ENCODE assay signal across 9 cellular contexts in genomic region chr1:77889671-77890070, GRCh38. TPM values are rescaled to one million over a fixed set of nuclear protein-coding genes. Genes with fewer than 3 reads are reported as not detected.
DNase-seq lines count a peak whose midpoint lies in the region; ATAC-seq, FAIRE-seq and TF ChIP-seq lines count a peak whose summit lies in the region.
"Had no signal": no experiment of that assay in that cellular context is flagged by ENCODE, and none has a peak within 500 bp of the region (broad histone marks: within the 10 kb centered on the region; RNA-seq: fewer than 3 reads in every experiment).

No MANE protein-coding gene starts in this region.

- peak; percentile 61 for ATAC-seq in omental fat pad (ENCODE audit: low FRiP score)

- no peaks in the 10 kb centered on the region for H3K4me1 Mint-ChIP-seq in Caco-2 (ENCODE audit: low read depth, unreplicated experiment)
- H3K4me1 Mint-ChIP-seq in activated CD4-positive, alpha-beta T cell treated with anti-CD3 and anti-CD28 coated beads, Interleukin-2, amount 10 ng/mL, durations not matched to agents 7 days and 5 days, result peaks cover 10% of the 10 kb centered on the region
- H3K4me1 Mint-ChIP-seq in CD4-positive, alpha-beta memory T cell, result peaks cover 3 to 28% (median 15%) of the 10 kb centered on the region in 4 donors

- no peaks in the 10 kb centered on the region for H3K9me3 ChIP-seq in Caco-2
- no peaks in the 10 kb centered on the region for H3K9me3 ChIP-seq in CD4-positive, alpha-beta memory T cell (ENCODE audit: control insufficient read depth in 1 of 2, low read length in 2 of 2)

- CTCF ChIA-PET in Caco-2 (lab: Charles Lee), result no interaction called here
- CTCF ChIA-PET in activated CD4-positive, alpha-beta T cell treated with anti-CD3 and anti-CD28 coated beads, Interleukin-2, amount 10 ng/mL, durations not matched to agents 7 days and 5 days (lab: Charles Lee), result no interaction called here
- CTCF ChIA-PET in CD4-positive, alpha-beta memory T cell (lab: Charles Lee; ENCODE audit: partially characterized antibody), result no interaction called here

- TF ChIP-seq CTCF in Caco-2 (IDR thresholded peaks at IDR 0.05; ENCODE audit: insufficient read depth in 1 of 2, low read depth in 1 of 2, low read length in 1 of 2, severe bottlenecking in 1 of 2, unreplicated experiment in 1 of 2) (no peak), fibroblast of the aortic adventitia (IDR thresholded peaks at IDR 0.05; ENCODE audit: insufficient read depth, low read length) (no peak), omental fat pad (IDR thresholded peaks at IDR 0.05) (no peak)

- intact Hi-C loops in Caco-2 (cut with micrococcal nuclease; ENCODE audit: unreplicated experiment), result no loop called here
- intact Hi-C loops in CD4-positive, alpha-beta memory T cell (cut with micrococcal nuclease), result no loop called here

- no peak overlapping the region for H3K27ac Mint-ChIP-seq in Caco-2 (ENCODE audit: unreplicated experiment)
- no peak overlapping the region for H3K27ac Mint-ChIP-seq in activated CD4-positive, alpha-beta T cell treated with anti-CD3 and anti-CD28 coated beads, Interleukin-2, amount 10 ng/mL, durations not matched to agents 7 days and 5 days
- H3K27ac Mint-ChIP-seq in CD4-positive, alpha-beta memory T cell, result no peak overlapping the region

- POLR2A ChIA-PET in Caco-2 (lab: Charles Lee), result no interaction called here
- POLR2A ChIA-PET in activated CD4-positive, alpha-beta T cell treated with anti-CD3 and anti-CD28 coated beads, Interleukin-2, amount 10 ng/mL, durations not matched to agents 7 days and 5 days (lab: Charles Lee), result no interaction called here
- POLR2A ChIA-PET in CD4-positive, alpha-beta memory T cell (lab: Charles Lee; ENCODE audit: partially characterized antibody), result no interaction called here

- H3K4me3 ChIP-seq in Caco-2 (ENCODE audit: low read depth, low read length) (peak overlapping the region; percentile 53), fibroblast of the aortic adventitia (ENCODE audit: low read depth, low read length) (peak overlapping the region; percentile 88)
- no peak overlapping the region for H3K4me3 ChIP-seq in CD4-positive, alpha-beta memory T cell (ENCODE audit: low read length in 2 of 2)

- DNase-seq in Caco-2, result no peak
- DNase-seq in RCC 7860 (ENCODE audit: low spot score), result peak; percentile 88
- peak; percentile 78 for DNase-seq in fibroblast of the aortic adventitia (ENCODE audit: low read depth)
- DNase-seq in omental fat pad (ENCODE audit: low spot score), result no peak
- no peak for DNase-seq in stimulated activated naive CD4-positive, alpha-beta T cell treated with Interleukin-2 at 50 U/mL for 16 hours (lab: John Stamatoyannopoulos, UW)
- no peak for DNase-seq in NCI-H2081 treated with DMSO at 0.1 percent for 48 hours (lab: John Stamatoyannopoulos, UW)
- DNase-seq in activated CD4-positive, alpha-beta T cell treated with anti-CD3 and anti-CD28 coated beads, Interleukin-2, amount 10 ng/mL, durations not matched to agents 7 days and 5 days, result no peak
- DNase-seq in CD4-positive, alpha-beta memory T cell, result no peak
- DNase-seq: NCI-H1092 treated with DMSO at 0.1 percent for 48 hours had no signal

- H3K36me3 Mint-ChIP-seq in Caco-2 (ENCODE audit: insufficient read depth, unreplicated experiment), result no peaks in the 10 kb centered on the region
- H3K36me3 Mint-ChIP-seq in activated CD4-positive, alpha-beta T cell treated with anti-CD3 and anti-CD28 coated beads, Interleukin-2, amount 10 ng/mL, durations not matched to agents 7 days and 5 days (ENCODE audit: low read depth), result peaks cover 6% of the 10 kb centered on the region
- peaks cover 0 to 11% of the 10 kb centered on the region in 2 donors for H3K36me3 Mint-ChIP-seq in CD4-positive, alpha-beta memory T cell

- H3K36me3 ChIP-seq in Caco-2 (ENCODE audit: control insufficient read depth, insufficient read depth, low read length), result no peaks in the 10 kb centered on the region
- no peaks in the 10 kb centered on the region for H3K36me3 ChIP-seq in CD4-positive, alpha-beta memory T cell (ENCODE audit: insufficient read depth, low read length)

- peak; percentile 95 for FAIRE-seq in RCC 7860 (lab: Jason Lieb, UNC)

- H3K27me3 ChIP-seq in Caco-2 (replicated peaks; ENCODE audit: control insufficient read depth, insufficient read depth, low read length), result no peaks in the 10 kb centered on the region
- no peaks in the 10 kb centered on the region for H3K27me3 ChIP-seq in CD4-positive, alpha-beta memory T cell (ENCODE audit: insufficient read depth, low read length)

- peak overlapping the region; percentile 77 for H3K4me3 Mint-ChIP-seq in Caco-2 (ENCODE audit: unreplicated experiment)
- no peak overlapping the region for H3K4me3 Mint-ChIP-seq in activated CD4-positive, alpha-beta T cell treated with anti-CD3 and anti-CD28 coated beads, Interleukin-2, amount 10 ng/mL, durations not matched to agents 7 days and 5 days
- peak overlapping the region in 2 of 8 donors; percentile 66 to 74 for H3K4me3 Mint-ChIP-seq in CD4-positive, alpha-beta memory T cell

- BruUV-seq in Caco-2 (replicated peaks; lab: Mats Ljungman, UMichigan), result TSS peak; percentile 63

- H3K27me3 Mint-ChIP-seq in Caco-2 (ENCODE audit: insufficient read depth, unreplicated experiment), result no peaks in the 10 kb centered on the region
- H3K27me3 Mint-ChIP-seq in activated CD4-positive, alpha-beta T cell treated with anti-CD3 and anti-CD28 coated beads, Interleukin-2, amount 10 ng/mL, durations not matched to agents 7 days and 5 days, result peaks cover 22% of the 10 kb centered on the region
- H3K27me3 Mint-ChIP-seq in CD4-positive, alpha-beta memory T cell, result peaks cover 9 to 13% of the 10 kb centered on the region in 2 donors

- no peaks in the 10 kb centered on the region for H3K4me1 ChIP-seq in Caco-2
- peaks cover 6% of the 10 kb centered on the region for H3K4me1 ChIP-seq in CD4-positive, alpha-beta memory T cell (ENCODE audit: insufficient read depth, low read length)

- no peak overlapping the region for H3K27ac ChIP-seq in CD4-positive, alpha-beta memory T cell (ENCODE audit: low read depth, low read length)

- H3K9me3 Mint-ChIP-seq in Caco-2 (ENCODE audit: unreplicated experiment), result no peaks in the 10 kb centered on the region
- H3K9me3 Mint-ChIP-seq in activated CD4-positive, alpha-beta T cell treated with anti-CD3 and anti-CD28 coated beads, Interleukin-2, amount 10 ng/mL, durations not matched to agents 7 days and 5 days, result no peaks in the 10 kb centered on the region
- peaks cover 0 to 2% (median 0%) of the 10 kb centered on the region in 8 donors for H3K9me3 Mint-ChIP-seq in CD4-positive, alpha-beta memory T cell

RNA-seq across cellular contexts. Expression of gene NEXN, which starts 1.2 kb away (rescaled TPM):
- total RNA-seq in Caco-2 (2022), result 1.1 and 1.9 TPM in 2 replicates
- total RNA-seq in fibroblast of the aortic adventitia (ENCODE audit: low replicate concordance), result 17.6 and 66.4 TPM in 2 replicates
- total RNA-seq in omental fat pad, result 10 to 100 TPM; 14.7 to 30.9 (median 19.0) TPM
- total RNA-seq in activated CD4-positive, alpha-beta T cell treated with anti-CD3 and anti-CD28 coated beads, Interleukin-2, amount 10 ng/mL, durations not matched to agents 7 days and 5 days, result 1 to 10 TPM; 5.3 to 5.7 TPM
- under 1 TPM; 0.47 to 0.67 TPM for total RNA-seq in CD4-positive, alpha-beta memory T cell
- under 1 TPM; 0.31 to 0.57 TPM for polyA plus RNA-seq in CD4-positive, alpha-beta memory T cell

Comparison
In these comparisons a context has a peak if more than half of its experiments do, and no peak if none do; other contexts are left out.
1. DNase-seq: peak in RCC 7860 (single experiment) and fibroblast of the aortic adventitia (single experiment); none in Caco-2 (0 of 2), omental fat pad (single experiment), stimulated activated naive CD4-positive, alpha-beta T cell treated with Interleukin-2 at 50 U/mL for 16 hours (single experiment), NCI-H2081 treated with DMSO at 0.1 percent for 48 hours (single experiment), activated CD4-positive, alpha-beta T cell treated with anti-CD3 and anti-CD28 coated beads, Interleukin-2, amount 10 ng/mL, durations not matched to agents 7 days and 5 days (single experiment) and CD4-positive, alpha-beta memory T cell (0 of 5).
2. H3K4me3 ChIP-seq: peak in Caco-2 (single experiment) and fibroblast of the aortic adventitia (single experiment); none in CD4-positive, alpha-beta memory T cell (0 of 2).